In genomic region chr12:58529114-58529665, GRCh38 we compare ENCODE assay signal across 11 cellular contexts.
DNase-seq lines count a peak whose midpoint lies in the region; ATAC-seq and TF ChIP-seq lines count a peak whose summit lies in the region.
"Had no signal": no experiment of that assay in that cellular context is flagged by ENCODE, and none has a peak within 500 bp of the region (broad histone marks: within the 10 kb centered on the region; RNA-seq: fewer than 3 reads in every experiment).

No MANE protein-coding gene starts in this region.

- H4K20me1 ChIP-seq in smooth muscle cell (ENCODE audit: low read depth): no peaks in the 10 kb centered on the region

- no peaks in the 10 kb centered on the region for H3K36me3 Mint-ChIP-seq in CD14-positive monocyte
- H3K36me3 Mint-ChIP-seq: stimulated activated naive B cell treated with anti-CD40 and anti-IgM and Interleukin-4, amounts not matched to agents 10 μg/mL and 1 μg/mL and 100 μg/mL, for 72 hours had no signal

- peak; percentile 91 for DNase-seq in HCEC 1CT
- peak; percentile 54 to 86 for DNase-seq in SJSA1 (ENCODE audit: low read depth in 1 of 2, low spot score in 2 of 2)
- peak; percentile 70 for DNase-seq in fibroblast of peridontal ligament (ENCODE audit: extremely low read depth)
- no peak for DNase-seq in smooth muscle cell (lab: John Stamatoyannopoulos, UW; ENCODE audit: unreplicated experiment)
- DNase-seq in CD14-positive monocyte (ENCODE audit: low spot score): no peak
- no peak for DNase-seq in activated T-cell treated with anti-CD3 and anti-CD28 coated beads, Interleukin-2, amount 50 U/mL, for 48 hours
- DNase-seq in MV-4-11 (lab: John Stamatoyannopoulos, UW): no peak
- DNase-seq: NCI-H146; stimulated activated naive B cell treated with anti-CD40 and anti-IgM and Interleukin-4, amounts not matched to agents 10 μg/mL and 1 μg/mL and 100 μg/mL, for 72 hours had no signal

- H3K9me3 Mint-ChIP-seq in CD14-positive monocyte: peaks cover 0 to 3% (median 2%) of the 10 kb centered on the region in 7 donors
- H3K9me3 Mint-ChIP-seq: stimulated activated naive B cell treated with anti-CD40 and anti-IgM and Interleukin-4, amounts not matched to agents 10 μg/mL and 1 μg/mL and 100 μg/mL, for 72 hours had no signal

- ATAC-seq in GM21367 (IDR thresholded peaks at IDR 0.05; ENCODE audit: unreplicated experiment): no peak
- ATAC-seq: stimulated activated naive B cell treated with anti-CD40 and anti-IgM and Interleukin-4, amounts not matched to agents 10 μg/mL and 1 μg/mL and 100 μg/mL, for 72 hours had no signal

- no peak overlapping the region for H2AFZ ChIP-seq in smooth muscle cell (ENCODE audit: low read depth)

- intact Hi-C loops in CD14-positive monocyte (cut with micrococcal nuclease): no loop called here

- 62% methylated on average over 1 of the region's 1 CpG for WGBS in smooth muscle cell (ENCODE audit: low lambda C conversion rate)

- H3K27me3 ChIP-seq in SJSA1 (replicated peaks): no peaks in the 10 kb centered on the region
- H3K27me3 ChIP-seq in smooth muscle cell (ENCODE audit: low read depth): no peaks in the 10 kb centered on the region

- no peak overlapping the region for H3K27ac Mint-ChIP-seq in CD14-positive monocyte
- H3K27ac Mint-ChIP-seq: stimulated activated naive B cell treated with anti-CD40 and anti-IgM and Interleukin-4, amounts not matched to agents 10 μg/mL and 1 μg/mL and 100 μg/mL, for 72 hours had no signal

- H3K9ac ChIP-seq in smooth muscle cell (ENCODE audit: low read depth): peak overlapping the region; percentile 67

- H3K4me1 ChIP-seq in SJSA1 (replicated peaks): peaks cover 38% of the 10 kb centered on the region
- H3K4me1 ChIP-seq in smooth muscle cell (ENCODE audit: low read depth): no peaks in the 10 kb centered on the region

- peaks cover 0 to 2% (median 0%) of the 10 kb centered on the region in 3 donors for H3K27me3 Mint-ChIP-seq in CD14-positive monocyte (ENCODE audit: low read depth in 3 of 3)

- peak overlapping the region; percentile 91 for H3K27ac ChIP-seq in SJSA1
- H3K27ac ChIP-seq in smooth muscle cell (ENCODE audit: low read depth): peak overlapping the region; percentile 95
- H3K27ac ChIP-seq: HL-60 had no signal

- H3K4me2 ChIP-seq in smooth muscle cell: peak overlapping the region; percentile 58

- no peaks in the 10 kb centered on the region for H3K4me1 Mint-ChIP-seq in CD14-positive monocyte
- H3K4me1 Mint-ChIP-seq: stimulated activated naive B cell treated with anti-CD40 and anti-IgM and Interleukin-4, amounts not matched to agents 10 μg/mL and 1 μg/mL and 100 μg/mL, for 72 hours had no signal

- no peak for TF ChIP-seq CTCF in smooth muscle cell (IDR thresholded peaks at IDR 0.05; ENCODE audit: borderline replicate concordance, insufficient read depth, poor library complexity, severe bottlenecking)
- no peak for TF ChIP-seq CTCF in CD14-positive monocyte (IDR thresholded peaks at IDR 0.05)

- peaks cover 6% of the 10 kb centered on the region; the same call in 1 of the 2 replicates for H3K9me3 ChIP-seq in SJSA1 (replicated peaks)
- H3K9me3 ChIP-seq in smooth muscle cell (replicated peaks; ENCODE audit: low read depth): no peaks in the 10 kb centered on the region

- no peaks in the 10 kb centered on the region for H3F3A ChIP-seq in smooth muscle cell (ENCODE audit: low read depth)

- H3K4me3 ChIP-seq in SJSA1 (no peak overlapping the region), smooth muscle cell (no peak overlapping the region)

- H3K79me2 ChIP-seq in smooth muscle cell (ENCODE audit: low read depth): no peaks in the 10 kb centered on the region

- no peak overlapping the region for H3K4me3 Mint-ChIP-seq in CD14-positive monocyte
- H3K4me3 Mint-ChIP-seq: stimulated activated naive B cell treated with anti-CD40 and anti-IgM and Interleukin-4, amounts not matched to agents 10 μg/mL and 1 μg/mL and 100 μg/mL, for 72 hours had no signal

- H3K36me3 ChIP-seq in SJSA1 (no peaks in the 10 kb centered on the region), smooth muscle cell (ENCODE audit: low read depth) (no peaks in the 10 kb centered on the region)

Comparison
In these comparisons a context has a peak if more than half of its experiments do, and no peak if none do; other contexts are left out.
1. DNase-seq: peak in HCEC 1CT (single experiment), SJSA1 (2 of 2) and fibroblast of peridontal ligament (single experiment); none in smooth muscle cell (single experiment), CD14-positive monocyte (single experiment), activated T-cell treated with anti-CD3 and anti-CD28 coated beads, Interleukin-2, amount 50 U/mL, for 48 hours (0 of 2) and MV-4-11 (single experiment).